ENCODE assay signal across 11 cellular contexts in the genomic region with DNA sequence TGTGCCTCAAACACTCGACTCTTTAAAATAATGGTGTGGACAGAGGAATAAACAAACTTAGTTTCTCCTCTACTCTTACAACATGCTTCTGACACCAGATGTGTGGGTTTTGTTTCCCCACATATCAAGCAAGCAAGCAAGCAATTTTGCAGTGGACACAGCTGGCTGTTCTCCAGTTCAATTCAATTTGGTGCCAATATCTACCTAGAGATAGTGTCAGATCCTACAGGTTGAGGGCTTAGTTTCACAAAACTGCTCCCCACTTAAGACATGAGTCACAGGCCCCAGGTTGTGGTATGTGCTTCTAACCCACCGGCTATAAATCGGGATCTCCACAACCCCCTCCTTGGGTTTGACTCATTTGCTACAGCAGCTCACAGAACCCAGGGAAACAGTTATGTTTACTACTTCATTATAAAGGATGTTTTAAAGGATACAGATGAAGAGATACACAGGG.
A peak's percentile ranks its signal among the peaks of the same experiment; 100 is the strongest.
DNase-seq lines count a peak whose midpoint lies in the region; ATAC-seq, FAIRE-seq and TF ChIP-seq lines count a peak whose summit lies in the region.
"Had no signal": no experiment of that assay in that cellular context is flagged by ENCODE, and none has a peak within 500 bp of the region (broad histone marks: within the 10 kb centered on the region; RNA-seq: fewer than 3 reads in every experiment).

No MANE protein-coding gene starts in this region.

- H3K27ac ChIP-seq in endothelial cell of umbilical vein (ENCODE audit: insufficient read depth, low read depth, low read length) (no peak overlapping the region), endodermal cell (ENCODE audit: low read depth, low read length) (no peak overlapping the region)
- H3K27ac ChIP-seq: coronary artery, tibial nerve had no signal

- no peak overlapping the region for H2AFZ ChIP-seq in endothelial cell of umbilical vein (ENCODE audit: low read depth, low read length)

- H3K27ac Mint-ChIP-seq in activated CD4-positive, alpha-beta T cell treated with anti-CD3 and anti-CD28 coated beads, Interleukin-2, amount 10 ng/mL, durations not matched to agents 24 days and 14 days = peak overlapping the region; percentile 74
- H3K27ac Mint-ChIP-seq in endodermal cell = no peak overlapping the region

- peaks cover 2% of the 10 kb centered on the region for H3K79me2 ChIP-seq in endothelial cell of umbilical vein (ENCODE audit: control insufficient read depth, insufficient read depth, low read length)

- H3K4me3 ChIP-seq in endothelial cell of umbilical vein (replicated peaks in 1 of 3; ENCODE audit: insufficient read depth in 1 of 3, low read depth in 1 of 3, low read length in 3 of 3) = no peak overlapping the region
- no peak overlapping the region for H3K4me3 ChIP-seq in endodermal cell (ENCODE audit: low read length)
- H3K4me3 ChIP-seq: coronary artery, tibial nerve had no signal

- DNase-seq in activated CD4-positive, CD25-positive, alpha-beta regulatory T cell (lab: John Stamatoyannopoulos, UW) = no peak
- no peak for DNase-seq in activated CD4-positive, alpha-beta T cell treated with anti-CD3 and anti-CD28 coated beads, Interleukin-2, amount 10 ng/mL, durations not matched to agents 24 days and 14 days
- DNase-seq in endothelial cell of umbilical vein (ENCODE audit: low read depth, low spot score) = no peak
- DNase-seq in stimulated activated CD4-positive, alpha-beta T cell treated with anti-CD3 and anti-CD28 coated beads, Interleukin-4, amount 100 ng/mL, for 24 hours = peak; percentile 56
- no peak for DNase-seq in endodermal cell
- DNase-seq in cerebellar cortex (ENCODE audit: low spot score) = no peak
- DNase-seq: ACHN had no signal

- CTCF ChIA-PET in endothelial cell of umbilical vein (lab: Charles Lee) = interaction anchor here (1.2 to 2.2 kb wide), 2 partner anchors 10 to 27 kb away, joined by 3 to 7 read pairs; no protein-coding TSS in a partner anchor

- dilution Hi-C loops in endothelial cell of umbilical vein (cut with MboI; ENCODE audit: extremely low pct_ligation_motif_present, low sequenced_read_pairs) = no loop called here

- H3K4me2 ChIP-seq in endothelial cell of umbilical vein (ENCODE audit: insufficient read depth, low read length) = no peak overlapping the region

- peaks cover 89% of the 10 kb centered on the region for H3K36me3 Mint-ChIP-seq in activated CD4-positive, alpha-beta T cell treated with anti-CD3 and anti-CD28 coated beads, Interleukin-2, amount 10 ng/mL, durations not matched to agents 24 days and 14 days (ENCODE audit: low read depth)
- H3K36me3 Mint-ChIP-seq in endodermal cell (ENCODE audit: low read depth) = peaks cover 26% of the 10 kb centered on the region

- peaks cover 7% of the 10 kb centered on the region for H3K9me3 Mint-ChIP-seq in activated CD4-positive, alpha-beta T cell treated with anti-CD3 and anti-CD28 coated beads, Interleukin-2, amount 10 ng/mL, durations not matched to agents 24 days and 14 days
- peaks cover 12% of the 10 kb centered on the region for H3K9me3 Mint-ChIP-seq in endodermal cell

- no TSS peak for BruUV-seq in endothelial cell of umbilical vein (replicated peaks; lab: Mats Ljungman, UMichigan)

- 88% methylated on average over 3 of the region's 3 CpGs; no CpG with 5 or more reads in 1 of the 2 experiments for WGBS in endodermal cell (ENCODE audit: insufficient coverage in 1 of 2, insufficient read length in 1 of 2), 2 experiments

- peaks cover 71% of the 10 kb centered on the region for H3K4me1 Mint-ChIP-seq in activated CD4-positive, alpha-beta T cell treated with anti-CD3 and anti-CD28 coated beads, Interleukin-2, amount 10 ng/mL, durations not matched to agents 24 days and 14 days
- H3K4me1 Mint-ChIP-seq in endodermal cell = peaks cover 32% of the 10 kb centered on the region

- H3K27me3 Mint-ChIP-seq in activated CD4-positive, alpha-beta T cell treated with anti-CD3 and anti-CD28 coated beads, Interleukin-2, amount 10 ng/mL, durations not matched to agents 24 days and 14 days = no peaks in the 10 kb centered on the region
- H3K27me3 Mint-ChIP-seq in endodermal cell (ENCODE audit: insufficient read depth) = no peaks in the 10 kb centered on the region

- no peak for TF ChIP-seq POLR2A in endothelial cell of umbilical vein (IDR thresholded peaks at IDR 0.05; ENCODE audit: low read depth, low read length)

- FAIRE-seq in endothelial cell of umbilical vein (lab: Jason Lieb, UNC) = peak; percentile 24

- H3K4me1 ChIP-seq in endothelial cell of umbilical vein (ENCODE audit: control insufficient read depth, extremely low read depth, insufficient read depth, low read length) = no peaks in the 10 kb centered on the region
- peaks cover 7% of the 10 kb centered on the region for H3K4me1 ChIP-seq in endodermal cell (ENCODE audit: control insufficient read depth, insufficient read depth, low read length)

- H3K9me3 ChIP-seq in endothelial cell of umbilical vein (replicated peaks; ENCODE audit: control insufficient read depth, insufficient read depth, low read length) = no peaks in the 10 kb centered on the region
- peaks cover 19% of the 10 kb centered on the region for H3K9me3 ChIP-seq in endodermal cell (ENCODE audit: control insufficient read depth, low read length)

- H3K9ac ChIP-seq in endothelial cell of umbilical vein (replicated peaks; ENCODE audit: extremely low read depth, insufficient read depth, low read length) (no peak overlapping the region), endodermal cell (ENCODE audit: extremely low read depth, low read length, poor library complexity, severe bottlenecking) (no peak overlapping the region)

- ATAC-seq in activated CD4-positive, CD25-positive, alpha-beta regulatory T cell treated with anti-CD3 and anti-CD28 coated beads, Interleukin-2, amount 50 U/mL, for 24 hours = peak; percentile 70 to 72
- no peak for ATAC-seq in HG02571 (IDR thresholded peaks at IDR 0.05; ENCODE audit: unreplicated experiment)

- no peaks in the 10 kb centered on the region for H3K9me1 ChIP-seq in endothelial cell of umbilical vein (replicated peaks; ENCODE audit: control insufficient read depth, extremely low read depth, insufficient read depth, low read length)

- no peaks in the 10 kb centered on the region for H4K20me1 ChIP-seq in endothelial cell of umbilical vein (replicated peaks; ENCODE audit: control insufficient read depth, extremely low read depth, insufficient read depth, low read length)

- no peaks in the 10 kb centered on the region for H3K27me3 ChIP-seq in endothelial cell of umbilical vein (ENCODE audit: control insufficient read depth in 2 of 2, insufficient read depth in 2 of 2, low read length in 2 of 2)
- H3K27me3 ChIP-seq in endodermal cell (ENCODE audit: control insufficient read depth, insufficient read depth, low read length, poor library complexity, severe bottlenecking) = no peaks in the 10 kb centered on the region
- H3K27me3 ChIP-seq: tibial nerve had no signal

- intact Hi-C loops in activated CD4-positive, alpha-beta T cell treated with anti-CD3 and anti-CD28 coated beads, Interleukin-2, amount 10 ng/mL, durations not matched to agents 24 days and 14 days (cut with micrococcal nuclease) = loop anchor here (1.0 to 2.0 kb wide), 3 partner anchors 9 to 14 kb away; no protein-coding TSS in a partner anchor
- intact Hi-C loops in endothelial cell of umbilical vein (cut with micrococcal nuclease) = no loop called here

- TF ChIP-seq CTCF in endothelial cell of umbilical vein (IDR thresholded peaks at IDR 0.05; ENCODE audit: extremely low read depth in 1 of 2, insufficient read depth in 1 of 2, low read depth in 1 of 2, low read length in 2 of 2) (no peak), endodermal cell (conservative IDR thresholded peaks at IDR 0.05) (no peak)

- peak overlapping the region; percentile 36 for H3K4me3 Mint-ChIP-seq in activated CD4-positive, alpha-beta T cell treated with anti-CD3 and anti-CD28 coated beads, Interleukin-2, amount 10 ng/mL, durations not matched to agents 24 days and 14 days
- H3K4me3 Mint-ChIP-seq in endodermal cell = no peak overlapping the region

- H3K36me3 ChIP-seq in endothelial cell of umbilical vein (ENCODE audit: control insufficient read depth in 2 of 2, extremely low read depth in 1 of 2, insufficient read depth in 2 of 2, low read length in 2 of 2) (peaks cover 0 to 2% of the 10 kb centered on the region in 2 experiments), endodermal cell (ENCODE audit: control insufficient read depth, insufficient read depth, low read length) (peaks cover 13% of the 10 kb centered on the region)

- POLR2A ChIA-PET in endothelial cell of umbilical vein (lab: Charles Lee) = no interaction called here

TF ChIP-seq in endothelial cell of umbilical vein, 7 proteins besides CTCF, POLR2A, EP300 and RAD21:
- TF ChIP-seq GATA2 (IDR thresholded peaks at IDR 0.05; ENCODE audit: insufficient read depth, insufficient read length, low read depth, low read length) = no peak
- TF ChIP-seq MYC (IDR thresholded peaks at IDR 0.05; ENCODE audit: low read depth, low read length) = no peak
- TF ChIP-seq, protein P1, sequence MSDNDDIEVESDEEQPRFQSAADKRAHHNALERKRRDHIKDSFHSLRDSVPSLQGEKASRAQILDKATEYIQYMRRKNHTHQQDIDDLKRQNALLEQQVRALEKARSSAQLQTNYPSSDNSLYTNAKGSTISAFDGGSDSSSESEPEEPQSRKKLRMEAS (IDR thresholded peaks at IDR 0.05; ENCODE audit: insufficient read depth, insufficient read length) = no peak
- no peak for TF ChIP-seq FOS (IDR thresholded peaks at IDR 0.05; ENCODE audit: borderline replicate concordance, insufficient read depth, low read length)
- no peak for TF ChIP-seq JUN (IDR thresholded peaks at IDR 0.05; ENCODE audit: borderline replicate concordance, insufficient read depth, insufficient read length, low read depth)
- TF ChIP-seq POLR2AphosphoS5 (IDR thresholded peaks at IDR 0.05; ENCODE audit: insufficient read depth, low read depth, low read length) = no peak
- no peak for TF ChIP-seq EZH2 (IDR thresholded peaks at IDR 0.05; ENCODE audit: borderline replicate concordance, low read depth, low read length, severe bottlenecking)
